In the genomic region with DNA sequence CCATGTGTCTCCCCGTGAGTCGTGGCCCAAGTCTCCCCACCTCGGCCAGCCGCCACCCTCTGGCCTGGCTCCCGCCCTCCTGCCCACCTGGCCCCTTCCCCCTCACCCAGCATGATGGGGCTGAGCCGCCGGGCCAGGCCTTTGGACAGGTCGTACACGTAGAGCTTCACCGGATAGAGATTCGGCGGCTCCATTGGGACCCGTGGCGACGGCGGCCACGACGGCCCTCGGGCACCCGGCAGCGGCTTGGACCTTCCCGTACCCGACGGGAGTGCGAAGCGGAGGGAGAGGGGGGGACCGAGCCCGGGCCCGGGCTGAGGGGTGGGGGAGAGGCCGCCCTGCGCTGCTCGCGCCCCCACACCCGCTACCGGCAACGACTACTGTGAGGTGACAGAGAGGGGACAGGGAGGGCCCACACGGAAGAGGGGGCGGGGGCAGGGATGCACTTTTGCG, we compare ENCODE assay signal across 8 cellular contexts. TPM values are rescaled to one million over a fixed set of nuclear protein-coding genes. Genes with fewer than 3 reads are reported as not detected.
DNase-seq lines count a peak whose midpoint lies in the region; ATAC-seq and TF ChIP-seq lines count a peak whose summit lies in the region.

A gene (minus strand): TSS at position 398 of the 453 bp plus-strand sequence. CDS start 204 bp downstream, at position 194.

- no peak within 1 kb of the TSS for H2AK5ac ChIP-seq in mesenchymal stem cell (ENCODE audit: low read length, severe bottlenecking)

- DNase-seq in NK-92 treated with Interleukin-12 subunit alpha and Interleukin-12 subunit beta, amount 100 ng/mL, for 24 hours (lab: John Stamatoyannopoulos, UW) = peak; percentile 44
- no peak for DNase-seq in NK-92 (lab: John Stamatoyannopoulos, UW; ENCODE audit: unreplicated experiment)
- peak; percentile 80 for DNase-seq in NCI-H748 (lab: John Stamatoyannopoulos, UW; ENCODE audit: unreplicated experiment)
- DNase-seq in cortex of kidney (lab: John Stamatoyannopoulos, UW) = peak; percentile 51
- DNase-seq in mesenchymal stem cell = no peak
- DNase-seq in type B pancreatic cell (ENCODE audit: extremely low spot score, unreplicated experiment) = no peak
- DNase-seq in NCI-H187 (lab: John Stamatoyannopoulos, UW) = no peak

- peak within 1 kb of the TSS; percentile 97 for H4K8ac ChIP-seq in mesenchymal stem cell (ENCODE audit: low read length)

- no peaks in the 10 kb centered on the region for H3K27me3 ChIP-seq in mesenchymal stem cell (ENCODE audit: control insufficient read depth in 1 of 2, insufficient read depth in 1 of 2, low read length in 2 of 2)

- H3K9ac ChIP-seq in mesenchymal stem cell (ENCODE audit: low read length) = peak within 1 kb of the TSS; percentile 94

- ATAC-seq in HG02571 (IDR thresholded peaks at IDR 0.05; ENCODE audit: unreplicated experiment) = peak; percentile 26

- peak within 1 kb of the TSS; percentile 85 to 99 for H3K18ac ChIP-seq in mesenchymal stem cell (ENCODE audit: low read depth in 1 of 2, low read length in 2 of 2)

- peaks cover 5% of the 10 kb centered on the region for H3K79me1 ChIP-seq in mesenchymal stem cell (replicated peaks; ENCODE audit: low read length, poor library complexity, severe bottlenecking)

- peaks cover 30% of the 10 kb centered on the region for H3K4me1 Mint-ChIP-seq in type B pancreatic cell (ENCODE audit: unreplicated experiment)

- H3K4me2 ChIP-seq in mesenchymal stem cell (ENCODE audit: low read length, poor library complexity, severe bottlenecking) = peak within 1 kb of the TSS; percentile 91

- H2BK12ac ChIP-seq in mesenchymal stem cell (ENCODE audit: low read length in 2 of 2) = peak within 1 kb of the TSS; percentile 7 to 29

- peak within 1 kb of the TSS; percentile 87 for H3K27ac ChIP-seq in mesenchymal stem cell (ENCODE audit: low read length, poor library complexity, severe bottlenecking)

- peak within 1 kb of the TSS in 1 of 2 experiments; percentile 54 for H3K23ac ChIP-seq in mesenchymal stem cell (ENCODE audit: low read length in 2 of 2)

- H3K14ac ChIP-seq in mesenchymal stem cell (ENCODE audit: low read length in 2 of 2) = peak within 1 kb of the TSS in 1 of 2 experiments; percentile 100

- H3K27ac Mint-ChIP-seq in type B pancreatic cell = peak within 1 kb of the TSS; percentile 97

- no peak within 1 kb of the TSS for H2BK120ac ChIP-seq in mesenchymal stem cell (ENCODE audit: low read depth, low read length)

- peaks cover 13% of the 10 kb centered on the region for H3K36me3 Mint-ChIP-seq in type B pancreatic cell

- H3K9me3 ChIP-seq in mesenchymal stem cell (ENCODE audit: control insufficient read depth, low read length) = no peaks in the 10 kb centered on the region

- no peaks in the 10 kb centered on the region for H3K9me3 Mint-ChIP-seq in type B pancreatic cell

- peak within 1 kb of the TSS; percentile 95 for H3K4me3 Mint-ChIP-seq in type B pancreatic cell

- no peaks in the 10 kb centered on the region for H3K27me3 Mint-ChIP-seq in type B pancreatic cell

- H2AFZ ChIP-seq in mesenchymal stem cell (ENCODE audit: low read depth, low read length) = peak within 1 kb of the TSS; percentile 84

- WGBS in mesenchymal stem cell = 0% methylated on average over 35 of the region's 39 CpGs

- peak within 1 kb of the TSS; percentile 82 to 94 for H3K4me3 ChIP-seq in mesenchymal stem cell (ENCODE audit: insufficient read depth in 1 of 2, low read depth in 1 of 2, low read length in 2 of 2)

- peaks cover 21 to 32% of the 10 kb centered on the region in 2 experiments for H3K36me3 ChIP-seq in mesenchymal stem cell (ENCODE audit: control insufficient read depth in 1 of 2, insufficient read depth in 2 of 2, low read depth in 1 of 2, low read length in 2 of 2)

- H3K4ac ChIP-seq in mesenchymal stem cell (ENCODE audit: low read depth in 1 of 2, low read length in 2 of 2) = peak within 1 kb of the TSS; percentile 66 to 71

- no peak for TF ChIP-seq CTCF in type B pancreatic cell (conservative IDR thresholded peaks at IDR 0.05)

- peak within 1 kb of the TSS; percentile 68 for H2BK5ac ChIP-seq in mesenchymal stem cell (ENCODE audit: low read depth, low read length, poor library complexity, severe bottlenecking)

- H2BK15ac ChIP-seq in mesenchymal stem cell (ENCODE audit: low read depth, poor library complexity, severe bottlenecking) = peak within 1 kb of the TSS; percentile 34

- H3K4me1 ChIP-seq in mesenchymal stem cell (ENCODE audit: control insufficient read depth, insufficient read depth, low read depth, low read length) = peaks cover 3% of the 10 kb centered on the region

- peak within 1 kb of the TSS; percentile 91 for H4K91ac ChIP-seq in mesenchymal stem cell (ENCODE audit: low read length)

RNA-seq across cellular contexts. Expression of the gene that starts here (rescaled TPM):
- polyA plus RNA-seq in mesenchymal stem cell (2013, experiment 1 of 2) = 26.3 TPM
- polyA plus RNA-seq in mesenchymal stem cell (2013, experiment 2 of 2) = 26.7 TPM
- 30.3 and 31.5 TPM in 2 replicates for total RNA-seq in type B pancreatic cell (ENCODE audit: low replicate concordance)

Comparison
In these comparisons a context has a peak if more than half of its experiments do, and no peak if none do; other contexts are left out.
1. DNase-seq: peak in NK-92 treated with Interleukin-12 subunit alpha and Interleukin-12 subunit beta, amount 100 ng/mL, for 24 hours (single experiment), NCI-H748 (single experiment) and cortex of kidney (single experiment); none in NK-92 (single experiment), mesenchymal stem cell (single experiment), type B pancreatic cell (single experiment) and NCI-H187 (0 of 2).